8 cellular contexts compared by ENCODE assay signal in genomic region chr12:113359133-113359938, GRCh38. TPM values are rescaled to one million over a fixed set of nuclear protein-coding genes. Genes with fewer than 3 reads are reported as not detected.
DNase-seq lines count a peak whose midpoint lies in the region; ATAC-seq and TF ChIP-seq lines count a peak whose summit lies in the region.

No MANE protein-coding gene starts in this region.

- H3K4me3 Mint-ChIP-seq in activated naive CD8-positive, alpha-beta T cell treated with anti-CD3 and anti-CD28 coated beads, Interleukin-2, amount 10 ng/mL, durations not matched to agents 7 days and 5 days = peak overlapping the region; percentile 80

- peak overlapping the region; percentile 79 for H3K27ac Mint-ChIP-seq in activated naive CD8-positive, alpha-beta T cell treated with anti-CD3 and anti-CD28 coated beads, Interleukin-2, amount 10 ng/mL, durations not matched to agents 7 days and 5 days

- POLR2A ChIA-PET in activated naive CD8-positive, alpha-beta T cell treated with anti-CD3 and anti-CD28 coated beads, Interleukin-2, amount 10 ng/mL, durations not matched to agents 7 days and 5 days (lab: Charles Lee) = interaction anchor here (1.4 kb wide), 1 partner anchor 24 kb away, joined by 9 read pairs; the partner anchor contains the start of gene SLC8B1

- no peaks in the 10 kb centered on the region for H3K9me3 Mint-ChIP-seq in activated naive CD8-positive, alpha-beta T cell treated with anti-CD3 and anti-CD28 coated beads, Interleukin-2, amount 10 ng/mL, durations not matched to agents 7 days and 5 days

- peak; percentile 2 for ATAC-seq in HG02943 (IDR thresholded peaks at IDR 0.05; ENCODE audit: low read depth, unreplicated experiment)
- no peak for ATAC-seq in activated naive CD8-positive, alpha-beta T cell treated with anti-CD3 and anti-CD28 coated beads, Interleukin-2, amount 10 ng/mL, durations not matched to agents 7 days and 5 days (ENCODE audit: low read depth)
- no peak for ATAC-seq in HG02610 (IDR thresholded peaks at IDR 0.05; ENCODE audit: unreplicated experiment)
- no peak for ATAC-seq in HG03521 (IDR thresholded peaks at IDR 0.05; ENCODE audit: unreplicated experiment)

- peaks cover 10% of the 10 kb centered on the region for H3K4me1 Mint-ChIP-seq in activated naive CD8-positive, alpha-beta T cell treated with anti-CD3 and anti-CD28 coated beads, Interleukin-2, amount 10 ng/mL, durations not matched to agents 7 days and 5 days

- TF ChIP-seq CTCF in C4-2B (conservative IDR thresholded peaks at IDR 0.05) = no peak

- H3K27ac ChIP-seq in C4-2B = peak overlapping the region; percentile 74

- H3K27me3 Mint-ChIP-seq in activated naive CD8-positive, alpha-beta T cell treated with anti-CD3 and anti-CD28 coated beads, Interleukin-2, amount 10 ng/mL, durations not matched to agents 7 days and 5 days = no peaks in the 10 kb centered on the region

- H3K36me3 Mint-ChIP-seq in activated naive CD8-positive, alpha-beta T cell treated with anti-CD3 and anti-CD28 coated beads, Interleukin-2, amount 10 ng/mL, durations not matched to agents 7 days and 5 days = peaks cover 1% of the 10 kb centered on the region

- DNase-seq in activated naive CD8-positive, alpha-beta T cell treated with anti-CD3 and anti-CD28 coated beads, Interleukin-2, amount 10 ng/mL, durations not matched to agents 7 days and 5 days = no peak
- DNase-seq in hepatic stellate cell (ENCODE audit: low spot score) (peak; percentile 53), putamen (ENCODE audit: low spot score) (peak; percentile 74), LoVo (ENCODE audit: low spot score) (no peak)

RNA-seq across cellular contexts. Expression of gene PLBD2, which starts 0.9 kb away (rescaled TPM):
- total RNA-seq in activated naive CD8-positive, alpha-beta T cell treated with anti-CD3 and anti-CD28 coated beads, Interleukin-2, amount 10 ng/mL, durations not matched to agents 7 days and 5 days = 10 to 100 TPM; 12.8 to 13.6 TPM

RNA-seq across cellular contexts. Expression of gene SLC8B1, which starts 24.4 kb away (rescaled TPM):
- 10 to 100 TPM; 42.1 to 42.4 TPM for total RNA-seq in activated naive CD8-positive, alpha-beta T cell treated with anti-CD3 and anti-CD28 coated beads, Interleukin-2, amount 10 ng/mL, durations not matched to agents 7 days and 5 days

RNA-seq across cellular contexts. Expression of gene SDS, which starts 44.4 kb away (rescaled TPM):
- under 1 TPM; 0.36 to 0.60 TPM for total RNA-seq in activated naive CD8-positive, alpha-beta T cell treated with anti-CD3 and anti-CD28 coated beads, Interleukin-2, amount 10 ng/mL, durations not matched to agents 7 days and 5 days

Comparison
In these comparisons a context has a peak if more than half of its experiments do, and no peak if none do; other contexts are left out.
1. DNase-seq: peak in hepatic stellate cell (single experiment) and putamen (single experiment); none in activated naive CD8-positive, alpha-beta T cell treated with anti-CD3 and anti-CD28 coated beads, Interleukin-2, amount 10 ng/mL, durations not matched to agents 7 days and 5 days (single experiment) and LoVo (single experiment).